10 cellular contexts compared by ENCODE assay signal in genomic region chr14:23181946-23182345, GRCh38. TPM values are rescaled to one million over a fixed set of nuclear protein-coding genes. Genes with fewer than 3 reads are reported as not detected.
A peak's percentile ranks its signal among the peaks of the same experiment; 100 is the strongest.
DNase-seq lines count a peak whose midpoint lies in the region; ATAC-seq, FAIRE-seq and TF ChIP-seq lines count a peak whose summit lies in the region.
"Had no signal": no experiment of that assay in that cellular context is flagged by ENCODE, and none has a peak within 500 bp of the region (broad histone marks: within the 10 kb centered on the region; RNA-seq: fewer than 3 reads in every experiment).

No MANE protein-coding gene starts in this region.

- ATAC-seq in GM21390 (IDR thresholded peaks at IDR 0.05; ENCODE audit: unreplicated experiment) = no peak
- no peak for ATAC-seq in HG02759 (IDR thresholded peaks at IDR 0.05; ENCODE audit: unreplicated experiment)

- 7% methylated on average over 4 of the region's 4 CpGs; no CpG with 5 or more reads in 1 of the 2 experiments for WGBS in H1 (ENCODE audit: extremely low coverage in 1 of 2, insufficient coverage in 1 of 2, insufficient read length in 1 of 2, insufficient replicate concordance in 2 of 2, low coverage in 1 of 2, low lambda C conversion rate in 2 of 2, missing lambda C conversion rate in 1 of 2), 2 experiments
- no CpG with 5 or more reads among the region's 4 CpGs for WGBS in mesendoderm (ENCODE audit: extremely low coverage, insufficient coverage, low lambda C conversion rate)
- 30 to 32% methylated on average over 4 of the region's 4 CpGs for WGBS in tibial nerve, 2 donors

- peak overlapping the region; percentile 61; the same call in 1 of the 2 replicates for H4K8ac ChIP-seq in H1 (ENCODE audit: extremely low read depth, insufficient read depth, low read length)
- H4K8ac ChIP-seq in mesendoderm (ENCODE audit: low read depth, low read length) = no peak overlapping the region

- no peak for TF ChIP-seq RAD21 in H1 (IDR thresholded peaks at IDR 0.05 in 1 of 2, conservative IDR thresholded peaks at IDR 0.05 in 1 of 2; ENCODE audit: low read depth in 2 of 2, low read length in 2 of 2)

- intact Hi-C loops in OCI-LY7 (cut with micrococcal nuclease; ENCODE audit: unreplicated experiment) = no loop called here

- CTCF ChIA-PET in OCI-LY7 (lab: Charles Lee; ENCODE audit: unreplicated experiment) = interaction anchor here (8.2 kb wide), 1 partner anchor 61 kb away, joined by 69 read pairs; no protein-coding TSS in a partner anchor
- CTCF ChIA-PET in H1 (lab: Charles Lee; ENCODE audit: partially characterized antibody) = interaction anchor here (0.6 to 10.7 kb wide), 14 partner anchors 11 to 1240 kb away, joined by 3 to 290 read pairs (median 4); partner anchors contain the start of genes ACIN1, C14orf119 and CEBPE

- DNase-seq in OCI-LY7 (ENCODE audit: low spot score) = no peak
- peak in 1 of 2 experiments; percentile 48 for DNase-seq in H1 (ENCODE audit: low read depth in 1 of 2, low spot score in 2 of 2)
- no peak for DNase-seq in mesendoderm
- DNase-seq in tibial nerve (ENCODE audit: low spot score in 2 of 2) = no peak
- DNase-seq in islet precursor cell = no peak
- DNase-seq: MG63 had no signal

- TF ChIP-seq EP300 in H1 (IDR thresholded peaks at IDR 0.05; ENCODE audit: borderline replicate concordance in 1 of 2, low read depth in 2 of 2, low read length in 2 of 2) (no peak), tibial nerve (IDR thresholded peaks at IDR 0.05) (no peak)

- FAIRE-seq in H1 (lab: Jason Lieb, UNC) = no peak

- H2BK12ac ChIP-seq in H1 (ENCODE audit: low read depth, low read length) = no peak overlapping the region

- H3K9ac ChIP-seq in H1 (replicated peaks in 1 of 4; ENCODE audit: extremely low read depth in 1 of 4, low read depth in 3 of 4, low read length in 3 of 4) = peak overlapping the region in 3 of 4 experiments; percentile 3 to 55 (median 47); a peak in 3 of 7 replicates
- H3K9ac ChIP-seq in mesendoderm (ENCODE audit: low read length) = peak overlapping the region; percentile 79

- H2BK15ac ChIP-seq in H1 (ENCODE audit: low read length) (no peak overlapping the region), mesendoderm (replicated peaks; ENCODE audit: low read depth) (no peak overlapping the region)

- no peak for TF ChIP-seq CTCF in OCI-LY7 (conservative IDR thresholded peaks at IDR 0.05; ENCODE audit: low read length)
- no peak for TF ChIP-seq CTCF in H1 (IDR thresholded peaks at IDR 0.05; ENCODE audit: control extremely low read depth in 1 of 3, insufficient read depth in 1 of 3, low read depth in 1 of 3, low read length in 3 of 3)
- no peak for TF ChIP-seq CTCF in tibial nerve (IDR thresholded peaks at IDR 0.05)

- peak overlapping the region; percentile 22 for H3K56ac ChIP-seq in H1 (replicated peaks; ENCODE audit: insufficient read length, low read depth, low read length)
- peak overlapping the region; percentile 88 for H3K56ac ChIP-seq in mesendoderm (ENCODE audit: low read length)

- H3K23ac ChIP-seq in H1 (ENCODE audit: insufficient read length) (no peak overlapping the region), mesendoderm (ENCODE audit: low read length) (no peak overlapping the region)

- H3K79me1 ChIP-seq in H1 (ENCODE audit: low read depth, low read length) = 0 out of 2 replicates have a peak, but pooled peaks cover 3% of the 10 kb centered on the region
- H3K79me1 ChIP-seq in mesendoderm (ENCODE audit: low read length) = peaks cover 2% of the 10 kb centered on the region

- H2AFZ ChIP-seq in OCI-LY7 (ENCODE audit: low read length) = peak overlapping the region; percentile 82
- H2AFZ ChIP-seq in H1 (ENCODE audit: low read length) = no peak overlapping the region

- no TSS peak for BruUV-seq in OCI-LY7 (replicated peaks; lab: Mats Ljungman, UMichigan)

- H4K91ac ChIP-seq in H1 (replicated peaks; ENCODE audit: insufficient read length, low read length) = peak overlapping the region; percentile 34

- TF ChIP-seq POLR2A in H1 (IDR thresholded peaks at IDR 0.05; ENCODE audit: control extremely low read depth in 1 of 2, low read depth in 2 of 2, low read length in 2 of 2) = no peak
- TF ChIP-seq POLR2A in tibial nerve (IDR thresholded peaks at IDR 0.05) = no peak

- H3K18ac ChIP-seq in H1 (ENCODE audit: extremely low read depth, low read length) = no peak overlapping the region
- H3K18ac ChIP-seq in mesendoderm (ENCODE audit: low read length) = peak overlapping the region; percentile 54

- H3K4me2 ChIP-seq in OCI-LY7 (ENCODE audit: low read length) (peak overlapping the region; percentile 79), H1 (ENCODE audit: insufficient read depth in 1 of 2, low read depth in 2 of 2, low read length in 2 of 2) (peak overlapping the region; percentile 67 to 72), mesendoderm (ENCODE audit: low read length) (peak overlapping the region; percentile 91)

- H2BK20ac ChIP-seq in H1 (ENCODE audit: low read length) = no peak overlapping the region; the same call in 1 of the 2 replicates

- no peak overlapping the region for H3K27ac ChIP-seq in OCI-LY7 (ENCODE audit: low read depth, low read length, poor library complexity, severe bottlenecking)
- H3K27ac ChIP-seq in H1 (ENCODE audit: low read depth, low read length) = no peak overlapping the region
- no peak overlapping the region for H3K27ac ChIP-seq in mesendoderm (ENCODE audit: low read depth, low read length)
- peak overlapping the region in 1 of 4 donors; percentile 10 for H3K27ac ChIP-seq in tibial nerve

- H3K9me2 ChIP-seq in OCI-LY7 (ENCODE audit: insufficient read depth, low read length) = no peaks in the 10 kb centered on the region

- H3K14ac ChIP-seq in H1 (ENCODE audit: insufficient read length) = peak overlapping the region; percentile 18

- POLR2A ChIA-PET in OCI-LY7 (lab: Charles Lee) = interaction anchor here (0.7 to 9.2 kb wide), 5 partner anchors 9 to 119 kb away, joined by 3 to 68 read pairs (median 3); partner anchors contain the start of genes ACIN1, C14orf119 and CEBPE
- POLR2A ChIA-PET in H1 (lab: Charles Lee; ENCODE audit: partially characterized antibody) = interaction anchor here (0.7 to 2.3 kb wide), 13 partner anchors 8 to 139 kb away, joined by 3 to 10 read pairs (median 3); partner anchors contain the start of gene PABPN1

- H2AK5ac ChIP-seq in H1 (ENCODE audit: low read depth, low read length) (no peak overlapping the region), mesendoderm (ENCODE audit: low read length) (peak overlapping the region; percentile 6)

- peaks cover 6% of the 10 kb centered on the region; the same call in 1 of the 2 replicates for H3K23me2 ChIP-seq in H1 (ENCODE audit: low read depth, low read length)

- H3K4me1 ChIP-seq in OCI-LY7 (ENCODE audit: insufficient read depth, low read length, poor library complexity, severe bottlenecking) (peaks cover 24% of the 10 kb centered on the region), H1 (replicated peaks in 1 of 4; ENCODE audit: control insufficient read depth in 3 of 4, insufficient read depth in 4 of 4, low read length in 3 of 4) (peaks cover 0 to 4% (median under 1%) of the 10 kb centered on the region in 4 experiments; a peak in 5 of 7 replicates), mesendoderm (ENCODE audit: control insufficient read depth, low read depth, low read length) (peaks cover 6% of the 10 kb centered on the region), tibial nerve (peaks cover 0 to 11% (median 0%) of the 10 kb centered on the region in 4 donors)

- H2BK5ac ChIP-seq in H1 (ENCODE audit: low read depth, low read length) (no peak overlapping the region; the same call in 1 of the 2 replicates), mesendoderm (ENCODE audit: low read length) (no peak overlapping the region)

- H3K36me3 ChIP-seq in OCI-LY7 (ENCODE audit: insufficient read depth, low read length) (no peaks in the 10 kb centered on the region), H1 (ENCODE audit: control insufficient read depth in 2 of 4, insufficient read depth in 4 of 4, low read length in 3 of 4) (peaks cover 0 to 4% (median 0%) of the 10 kb centered on the region in 4 experiments; a peak in 1 of 8 replicates), mesendoderm (ENCODE audit: control insufficient read depth, insufficient read depth, low read length) (no peaks in the 10 kb centered on the region), tibial nerve (no peaks in the 10 kb centered on the region)
- H3K36me3 ChIP-seq: MG63 had no signal

- H3K79me2 ChIP-seq in OCI-LY7 (ENCODE audit: insufficient read depth, low read depth, low read length) (no peaks in the 10 kb centered on the region), H1 (ENCODE audit: control insufficient read depth in 1 of 2, insufficient read depth in 2 of 2, low read length in 2 of 2) (peaks cover 5 to 52% of the 10 kb centered on the region in 2 experiments), mesendoderm (ENCODE audit: control insufficient read depth, insufficient read depth, low read length) (peaks cover 30% of the 10 kb centered on the region)

- H4K5ac ChIP-seq in H1 (ENCODE audit: insufficient read length, low read depth, low read length) = no peak overlapping the region
- H4K5ac ChIP-seq in mesendoderm (ENCODE audit: low read length) = no peak overlapping the region

- no peaks in the 10 kb centered on the region for H3K27me3 ChIP-seq in H1 (replicated peaks in 1 of 4; ENCODE audit: control insufficient read depth in 3 of 4, extremely low read depth in 1 of 4, insufficient read depth in 3 of 4, low read length in 3 of 4)
- H3K27me3 ChIP-seq in mesendoderm (ENCODE audit: insufficient read depth, low read length, poor library complexity) = no peaks in the 10 kb centered on the region
- peaks cover 0 to 26% of the 10 kb centered on the region in 2 donors for H3K27me3 ChIP-seq in tibial nerve
- H3K27me3 ChIP-seq: MG63 had no signal

- H4K20me1 ChIP-seq in OCI-LY7 (ENCODE audit: insufficient read depth, low read length) (no peaks in the 10 kb centered on the region), H1 (replicated peaks in 1 of 2; ENCODE audit: control insufficient read depth in 1 of 2, insufficient read depth in 2 of 2, low read length in 2 of 2) (peaks cover 0 to 8% of the 10 kb centered on the region in 2 experiments)

- H3K9me3 ChIP-seq in OCI-LY7 (ENCODE audit: low read length) (no peaks in the 10 kb centered on the region), H1 (ENCODE audit: insufficient read depth in 2 of 2, low read depth in 1 of 2, low read length in 1 of 2) (no peaks in the 10 kb centered on the region; a peak in 1 of 4 replicates), tibial nerve (no peaks in the 10 kb centered on the region)
- H3K9me3 ChIP-seq: MG63 had no signal

- H2BK120ac ChIP-seq in H1 (replicated peaks; ENCODE audit: low read depth, low read length) (peak overlapping the region; percentile 24), mesendoderm (ENCODE audit: low read depth, low read length) (no peak overlapping the region)

- H3K4me3 ChIP-seq in OCI-LY7 (ENCODE audit: low read depth, low read length, poor library complexity, severe bottlenecking) (peak overlapping the region; percentile 67), H1 (ENCODE audit: extremely low read depth in 1 of 4, insufficient read depth in 2 of 4, low read depth in 3 of 4, low read length in 4 of 4) (peak overlapping the region; percentile 52 to 83 (median 62)), mesendoderm (ENCODE audit: low read length) (peak overlapping the region; percentile 80), tibial nerve (peak overlapping the region in 3 of 4 donors; percentile 40 to 51 (median 42))
- H3K4me3 ChIP-seq: MG63 had no signal

- peak overlapping the region; percentile 44 for H3K4ac ChIP-seq in H1 (replicated peaks; ENCODE audit: insufficient read length, low read depth, low read length)
- no peak overlapping the region for H3K4ac ChIP-seq in mesendoderm (ENCODE audit: low read depth, low read length)

RNA-seq across cellular contexts. Expression of gene SLC7A8, which starts 1.5 kb away (rescaled TPM):
- 0.49 and 4.0 TPM in 2 replicates for total RNA-seq in OCI-LY7 (2014; rRNA removed; shearing (Covaris generic))
- total RNA-seq in OCI-LY7 (2022) (6.2 and 11.4 TPM in 2 replicates), tibial nerve (10 to 100 TPM; 26.2 to 41.4 (median 37.5) TPM)
- 204 and 209 TPM in 2 replicates for total RNA-seq in H1 (2021; fragmentation: NEBNext Ultra II Directional; extraction: Animal tissue kit (Norgen Biotek cat#: 25700))
- 181 and 182 TPM in 2 replicates for polyA plus RNA-seq in H1 (2011; rRNA removed)
- polyA plus RNA-seq in H1 (2011; cell fraction: cytosol; rRNA removed) = 72.1 TPM
- 146 TPM for polyA plus RNA-seq in H1 (2011; cell fraction: nucleus; rRNA removed)
- polyA plus RNA-seq in H1 (2012, experiment 1 of 2) = 162 to 194 TPM (median 173 TPM) in 4 replicates
- 152 TPM for polyA plus RNA-seq in H1 (2012, experiment 2 of 2)
- polyA plus RNA-seq in H1 (2013, experiment 1 of 2) = 383 TPM
- 341 TPM for polyA plus RNA-seq in H1 (2013, experiment 2 of 2)
- 234 and 286 TPM in 2 replicates for polyA minus RNA-seq in H1 (2011; rRNA and poly(A)+ RNA removed)
- polyA minus RNA-seq in H1 (2011; cell fraction: cytosol; rRNA and poly(A)+ RNA removed) = 176 TPM
- polyA minus RNA-seq in H1 (2011; cell fraction: nucleus; rRNA and poly(A)+ RNA removed) = 79.9 TPM
- polyA plus RNA-seq in mesendoderm (2013, experiment 1 of 2) = 73.0 TPM
- polyA plus RNA-seq in mesendoderm (2013, experiment 2 of 2) = 73.7 TPM

RNA-seq across cellular contexts. Expression of gene RNF212B, which starts 55.8 kb away (rescaled TPM):
- total RNA-seq in OCI-LY7 (2014; rRNA removed; shearing (Covaris generic)) = not detected in 2 replicates
- total RNA-seq in OCI-LY7 (2022) (not detected in 2 replicates), tibial nerve (not detected)
- total RNA-seq in H1 (2021; fragmentation: NEBNext Ultra II Directional; extraction: Animal tissue kit (Norgen Biotek cat#: 25700)) = 1.2 TPM in 1 of 2 replicates, not detected in the other
- 0.36 and 0.95 TPM in 2 replicates for polyA plus RNA-seq in H1 (2011; rRNA removed)
- polyA plus RNA-seq in H1 (2011; cell fraction: cytosol; rRNA removed) = 0.32 TPM
- 0.36 TPM for polyA plus RNA-seq in H1 (2011; cell fraction: nucleus; rRNA removed)
- polyA plus RNA-seq in H1 (2012, experiment 1 of 2) = 0.20 to 1.1 TPM (median 0.38 TPM) in 3 of 4 replicates, not detected in the other
- polyA plus RNA-seq in H1 (2012, experiment 2 of 2) = 0.20 TPM
- 0.34 TPM for polyA plus RNA-seq in H1 (2013, experiment 1 of 2)
- 0.55 TPM for polyA plus RNA-seq in H1 (2013, experiment 2 of 2)
- polyA minus RNA-seq in H1 (2011; rRNA and poly(A)+ RNA removed) = 0.44 and 0.95 TPM in 2 replicates
- not detected for polyA minus RNA-seq in H1 (2011; cell fraction: cytosol; rRNA and poly(A)+ RNA removed)
- polyA minus RNA-seq in H1 (2011; cell fraction: nucleus; rRNA and poly(A)+ RNA removed) = not detected
- 0.37 TPM for polyA plus RNA-seq in mesendoderm (2013, experiment 1 of 2)
- polyA plus RNA-seq in mesendoderm (2013, experiment 2 of 2) = 0.14 TPM
- total RNA-seq: activated CD4-positive, alpha-beta T cell treated with anti-CD3 and anti-CD28 coated beads, Interleukin-2, amount 10 ng/mL, durations not matched to agents 7 days and 5 days; NCI-H460 had no signal
